In the genomic region with DNA sequence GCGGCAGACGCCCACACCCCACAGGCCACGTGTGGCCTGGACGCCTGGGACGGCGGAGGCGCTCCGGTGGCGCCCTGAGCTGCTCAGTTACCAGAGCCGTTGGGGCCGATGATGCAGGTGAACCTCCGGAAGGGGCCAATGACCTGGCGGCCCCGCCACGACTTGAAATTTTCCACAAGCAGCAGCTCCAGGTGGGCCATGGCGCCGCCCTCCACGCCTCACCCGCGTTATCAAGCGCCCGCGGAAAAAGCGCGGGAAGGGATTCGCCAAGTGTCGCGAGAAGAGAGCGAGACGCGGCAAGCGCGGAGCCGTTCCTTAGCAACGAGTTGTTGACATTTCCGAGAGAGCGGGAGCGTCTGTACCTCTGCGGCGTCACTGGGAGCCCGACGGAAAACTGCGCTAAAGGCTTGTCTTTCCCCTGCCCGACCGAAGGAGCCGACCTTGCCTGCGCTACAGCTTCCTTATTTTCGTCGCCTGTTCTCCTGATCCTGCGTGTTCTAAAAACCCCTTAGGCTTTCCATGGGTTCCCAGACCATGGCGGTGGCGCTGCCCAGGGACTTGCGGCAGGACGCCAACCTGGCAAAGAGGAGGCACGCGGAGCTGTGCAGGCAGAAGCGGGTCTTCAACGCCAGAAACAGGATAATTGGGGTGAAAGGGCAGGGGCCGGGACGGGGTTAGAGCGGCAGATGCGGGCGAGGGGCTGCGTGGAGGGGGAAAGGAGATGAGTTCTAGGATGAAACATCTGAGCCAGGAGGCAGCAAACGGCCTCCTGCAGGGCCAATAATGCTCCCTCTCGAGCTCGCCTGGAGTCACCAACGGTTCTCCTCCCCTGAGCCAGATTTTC, we compare ENCODE assay signal across 1 cellular context.
TF ChIP-seq lines count a peak whose summit lies in the region.

A gene with protein sequence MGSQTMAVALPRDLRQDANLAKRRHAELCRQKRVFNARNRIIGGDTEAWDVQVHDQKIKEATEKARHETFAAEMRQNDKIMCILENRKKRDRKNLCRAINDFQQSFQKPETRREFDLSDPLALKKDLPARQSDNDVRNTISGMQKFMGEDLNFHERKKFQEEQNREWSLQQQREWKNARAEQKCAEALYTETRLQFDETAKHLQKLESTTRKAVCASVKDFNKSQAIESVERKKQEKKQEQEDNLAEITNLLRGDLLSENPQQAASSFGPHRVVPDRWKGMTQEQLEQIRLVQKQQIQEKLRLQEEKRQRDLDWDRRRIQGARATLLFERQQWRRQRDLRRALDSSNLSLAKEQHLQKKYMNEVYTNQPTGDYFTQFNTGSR (plus strand): TSS at position 326 of the 844 bp plus-strand sequence. CDS start 194 bp downstream, at position 520.
A gene with protein sequence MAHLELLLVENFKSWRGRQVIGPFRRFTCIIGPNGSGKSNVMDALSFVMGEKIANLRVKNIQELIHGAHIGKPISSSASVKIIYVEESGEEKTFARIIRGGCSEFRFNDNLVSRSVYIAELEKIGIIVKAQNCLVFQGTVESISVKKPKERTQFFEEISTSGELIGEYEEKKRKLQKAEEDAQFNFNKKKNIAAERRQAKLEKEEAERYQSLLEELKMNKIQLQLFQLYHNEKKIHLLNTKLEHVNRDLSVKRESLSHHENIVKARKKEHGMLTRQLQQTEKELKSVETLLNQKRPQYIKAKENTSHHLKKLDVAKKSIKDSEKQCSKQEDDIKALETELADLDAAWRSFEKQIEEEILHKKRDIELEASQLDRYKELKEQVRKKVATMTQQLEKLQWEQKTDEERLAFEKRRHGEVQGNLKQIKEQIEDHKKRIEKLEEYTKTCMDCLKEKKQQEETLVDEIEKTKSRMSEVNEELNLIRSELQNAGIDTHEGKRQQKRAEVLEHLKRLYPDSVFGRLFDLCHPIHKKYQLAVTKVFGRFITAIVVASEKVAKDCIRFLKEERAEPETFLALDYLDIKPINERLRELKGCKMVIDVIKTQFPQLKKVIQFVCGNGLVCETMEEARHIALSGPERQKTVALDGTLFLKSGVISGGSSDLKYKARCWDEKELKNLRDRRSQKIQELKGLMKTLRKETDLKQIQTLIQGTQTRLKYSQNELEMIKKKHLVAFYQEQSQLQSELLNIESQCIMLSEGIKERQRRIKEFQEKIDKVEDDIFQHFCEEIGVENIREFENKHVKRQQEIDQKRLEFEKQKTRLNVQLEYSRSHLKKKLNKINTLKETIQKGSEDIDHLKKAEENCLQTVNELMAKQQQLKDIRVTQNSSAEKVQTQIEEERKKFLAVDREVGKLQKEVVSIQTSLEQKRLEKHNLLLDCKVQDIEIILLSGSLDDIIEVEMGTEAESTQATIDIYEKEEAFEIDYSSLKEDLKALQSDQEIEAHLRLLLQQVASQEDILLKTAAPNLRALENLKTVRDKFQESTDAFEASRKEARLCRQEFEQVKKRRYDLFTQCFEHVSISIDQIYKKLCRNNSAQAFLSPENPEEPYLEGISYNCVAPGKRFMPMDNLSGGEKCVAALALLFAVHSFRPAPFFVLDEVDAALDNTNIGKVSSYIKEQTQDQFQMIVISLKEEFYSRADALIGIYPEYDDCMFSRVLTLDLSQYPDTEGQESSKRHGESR (minus strand): TSS at position 232 of the 844 bp plus-strand sequence. CDS start 32 bp downstream, at position 200.

TF ChIP-seq in neural cell, 6 proteins besides CTCF, POLR2A, EP300 and RAD21:
- TF ChIP-seq EZH2 (IDR thresholded peaks at IDR 0.05; ENCODE audit: borderline replicate concordance, insufficient read depth, low read length, poor library complexity, severe bottlenecking) (no peak), POLR2AphosphoS5 (IDR thresholded peaks at IDR 0.05) (no peak), SMC3 (conservative IDR thresholded peaks at IDR 0.05; ENCODE audit: poor library complexity) (no peak), TAF1 (IDR thresholded peaks at IDR 0.05; ENCODE audit: low read depth) (no peak), MXI1 (conservative IDR thresholded peaks at IDR 0.05; ENCODE audit: poor library complexity, severe bottlenecking) (no peak)
- TF ChIP-seq, protein P1, sequence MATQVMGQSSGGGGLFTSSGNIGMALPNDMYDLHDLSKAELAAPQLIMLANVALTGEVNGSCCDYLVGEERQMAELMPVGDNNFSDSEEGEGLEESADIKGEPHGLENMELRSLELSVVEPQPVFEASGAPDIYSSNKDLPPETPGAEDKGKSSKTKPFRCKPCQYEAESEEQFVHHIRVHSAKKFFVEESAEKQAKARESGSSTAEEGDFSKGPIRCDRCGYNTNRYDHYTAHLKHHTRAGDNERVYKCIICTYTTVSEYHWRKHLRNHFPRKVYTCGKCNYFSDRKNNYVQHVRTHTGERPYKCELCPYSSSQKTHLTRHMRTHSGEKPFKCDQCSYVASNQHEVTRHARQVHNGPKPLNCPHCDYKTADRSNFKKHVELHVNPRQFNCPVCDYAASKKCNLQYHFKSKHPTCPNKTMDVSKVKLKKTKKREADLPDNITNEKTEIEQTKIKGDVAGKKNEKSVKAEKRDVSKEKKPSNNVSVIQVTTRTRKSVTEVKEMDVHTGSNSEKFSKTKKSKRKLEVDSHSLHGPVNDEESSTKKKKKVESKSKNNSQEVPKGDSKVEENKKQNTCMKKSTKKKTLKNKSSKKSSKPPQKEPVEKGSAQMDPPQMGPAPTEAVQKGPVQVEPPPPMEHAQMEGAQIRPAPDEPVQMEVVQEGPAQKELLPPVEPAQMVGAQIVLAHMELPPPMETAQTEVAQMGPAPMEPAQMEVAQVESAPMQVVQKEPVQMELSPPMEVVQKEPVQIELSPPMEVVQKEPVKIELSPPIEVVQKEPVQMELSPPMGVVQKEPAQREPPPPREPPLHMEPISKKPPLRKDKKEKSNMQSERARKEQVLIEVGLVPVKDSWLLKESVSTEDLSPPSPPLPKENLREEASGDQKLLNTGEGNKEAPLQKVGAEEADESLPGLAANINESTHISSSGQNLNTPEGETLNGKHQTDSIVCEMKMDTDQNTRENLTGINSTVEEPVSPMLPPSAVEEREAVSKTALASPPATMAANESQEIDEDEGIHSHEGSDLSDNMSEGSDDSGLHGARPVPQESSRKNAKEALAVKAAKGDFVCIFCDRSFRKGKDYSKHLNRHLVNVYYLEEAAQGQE (IDR thresholded peaks at IDR 0.05; ENCODE audit: borderline replicate concordance), result no peak
